ENCODE assay signal across 9 cellular contexts in genomic region chr3:188578579-188579363, GRCh38.
DNase-seq lines count a peak whose midpoint lies in the region; ATAC-seq and TF ChIP-seq lines count a peak whose summit lies in the region.
"Had no signal": no experiment of that assay in that cellular context is flagged by ENCODE, and none has a peak within 500 bp of the region (broad histone marks: within the 10 kb centered on the region; RNA-seq: fewer than 3 reads in every experiment).

No MANE protein-coding gene starts in this region.

- no peak for TF ChIP-seq POLR2A in lower leg skin (IDR thresholded peaks at IDR 0.05)
- no peak for TF ChIP-seq POLR2A in transverse colon (IDR thresholded peaks at IDR 0.05)

- H3K4me3 Mint-ChIP-seq in activated naive CD8-positive, alpha-beta T cell: no peak overlapping the region
- H3K4me3 Mint-ChIP-seq in activated naive CD8-positive, alpha-beta T cell treated with anti-CD3 and anti-CD28 coated beads for 36 hours: no peak overlapping the region
- H3K4me3 Mint-ChIP-seq in brain: peak overlapping the region in 1 of 5 experiments; percentile 8

- TF ChIP-seq EP300 in transverse colon (IDR thresholded peaks at IDR 0.05; ENCODE audit: low read depth): no peak

- POLR2A ChIA-PET in RWPE1 (lab: Yijun Ruan, JAX; ENCODE audit: low non-redundant PET): no interaction called here

- CTCF ChIA-PET in RWPE1 (lab: Yijun Ruan, JAX): no interaction called here

- H3K36me3 ChIP-seq in transverse colon: no peaks in the 10 kb centered on the region
- H3K36me3 ChIP-seq: neutrophil had no signal

- no peak for ATAC-seq in GM18498 (IDR thresholded peaks at IDR 0.05; ENCODE audit: unreplicated experiment)

- no peaks in the 10 kb centered on the region for H3K9me3 Mint-ChIP-seq in activated naive CD8-positive, alpha-beta T cell (ENCODE audit: low read depth)
- no peaks in the 10 kb centered on the region for H3K9me3 Mint-ChIP-seq in activated naive CD8-positive, alpha-beta T cell treated with anti-CD3 and anti-CD28 coated beads for 36 hours
- H3K9me3 Mint-ChIP-seq in brain: no peaks in the 10 kb centered on the region

- peaks cover 4% of the 10 kb centered on the region for H3K4me1 Mint-ChIP-seq in activated naive CD8-positive, alpha-beta T cell (ENCODE audit: low read depth)
- H3K4me1 Mint-ChIP-seq in activated naive CD8-positive, alpha-beta T cell treated with anti-CD3 and anti-CD28 coated beads for 36 hours: peaks cover 7% of the 10 kb centered on the region
- peaks cover 12% of the 10 kb centered on the region for H3K4me1 Mint-ChIP-seq in brain

- H3K4me1 ChIP-seq in transverse colon: peaks cover 1 to 37% (median 28%) of the 10 kb centered on the region in 4 donors

- no peaks in the 10 kb centered on the region for H3K27me3 ChIP-seq in transverse colon
- H3K27me3 ChIP-seq: neutrophil had no signal

- H3K4me3 ChIP-seq in lower leg skin (ENCODE audit: low read depth, poor library complexity, severe bottlenecking): no peak overlapping the region
- H3K4me3 ChIP-seq in transverse colon: no peak overlapping the region

- H3K27ac ChIP-seq in transverse colon (peak overlapping the region; percentile 61 to 78 (median 70)), RWPE1 (no peak overlapping the region)

- no peak for DNase-seq in activated naive CD8-positive, alpha-beta T cell treated with anti-CD3 and anti-CD28 coated beads for 36 hours
- DNase-seq in lower leg skin (ENCODE audit: low spot score in 2 of 2) (peak; percentile 62 to 89), transverse colon (peak; percentile 25), RWPE1 (ENCODE audit: low spot score) (no peak), occipital lobe (lab: John Stamatoyannopoulos, UW) (no peak)

- no peaks in the 10 kb centered on the region for H3K27me3 Mint-ChIP-seq in activated naive CD8-positive, alpha-beta T cell
- H3K27me3 Mint-ChIP-seq in activated naive CD8-positive, alpha-beta T cell treated with anti-CD3 and anti-CD28 coated beads for 36 hours: no peaks in the 10 kb centered on the region
- H3K27me3 Mint-ChIP-seq in brain: no peaks in the 10 kb centered on the region

- peaks cover 6% of the 10 kb centered on the region for H3K36me3 Mint-ChIP-seq in activated naive CD8-positive, alpha-beta T cell
- H3K36me3 Mint-ChIP-seq in activated naive CD8-positive, alpha-beta T cell treated with anti-CD3 and anti-CD28 coated beads for 36 hours: no peaks in the 10 kb centered on the region
- H3K36me3 Mint-ChIP-seq in brain: no peaks in the 10 kb centered on the region

- intact Hi-C loops in lower leg skin (cut with DNase I; ENCODE audit: low total_unique reads) (no loop called here), transverse colon (cut with DNase I; ENCODE audit: low total_unique reads) (no loop called here)

- WGBS in lower leg skin, 2 donors: 50 to 56% methylated on average over 6 of the region's 6 CpGs
- 63 to 72% methylated on average over 4 to 6 of the region's 6 CpGs for WGBS in transverse colon (ENCODE audit: low coverage in 1 of 2), 2 donors

- peak overlapping the region; percentile 4 for H3K27ac Mint-ChIP-seq in activated naive CD8-positive, alpha-beta T cell
- H3K27ac Mint-ChIP-seq in activated naive CD8-positive, alpha-beta T cell treated with anti-CD3 and anti-CD28 coated beads for 36 hours: no peak overlapping the region
- H3K27ac Mint-ChIP-seq in brain: peak overlapping the region in 3 of 5 experiments; percentile 22 to 79 (median 51)

- H3K9me3 ChIP-seq in transverse colon: no peaks in the 10 kb centered on the region
- H3K9me3 ChIP-seq: neutrophil had no signal

- TF ChIP-seq CTCF in brain (conservative IDR thresholded peaks at IDR 0.05) (no peak), lower leg skin (IDR thresholded peaks at IDR 0.05) (no peak), transverse colon (IDR thresholded peaks at IDR 0.05) (no peak), RWPE1 (conservative IDR thresholded peaks at IDR 0.05; ENCODE audit: low read depth) (no peak)

- in situ Hi-C loops in transverse colon (cut with MboI; ENCODE audit: low pct_ligation_motif_present in 1 of 4, low pct_unique_long_range_greater_than_20kb in 1 of 4, low sequenced_read_pairs in 3 of 4): loop anchor here in 1 of 4 donors (25.0 kb wide), 1 partner anchor 841 kb away; the partner anchor contains the start of gene BCL6

Comparison
In these comparisons a context has a peak if more than half of its experiments do, and no peak if none do; other contexts are left out.
1. DNase-seq: peak in lower leg skin (2 of 2) and transverse colon (single experiment); none in activated naive CD8-positive, alpha-beta T cell treated with anti-CD3 and anti-CD28 coated beads for 36 hours (single experiment), RWPE1 (single experiment) and occipital lobe (single experiment).